ENCODE assay signal across 19 cellular contexts in the genomic region with DNA sequence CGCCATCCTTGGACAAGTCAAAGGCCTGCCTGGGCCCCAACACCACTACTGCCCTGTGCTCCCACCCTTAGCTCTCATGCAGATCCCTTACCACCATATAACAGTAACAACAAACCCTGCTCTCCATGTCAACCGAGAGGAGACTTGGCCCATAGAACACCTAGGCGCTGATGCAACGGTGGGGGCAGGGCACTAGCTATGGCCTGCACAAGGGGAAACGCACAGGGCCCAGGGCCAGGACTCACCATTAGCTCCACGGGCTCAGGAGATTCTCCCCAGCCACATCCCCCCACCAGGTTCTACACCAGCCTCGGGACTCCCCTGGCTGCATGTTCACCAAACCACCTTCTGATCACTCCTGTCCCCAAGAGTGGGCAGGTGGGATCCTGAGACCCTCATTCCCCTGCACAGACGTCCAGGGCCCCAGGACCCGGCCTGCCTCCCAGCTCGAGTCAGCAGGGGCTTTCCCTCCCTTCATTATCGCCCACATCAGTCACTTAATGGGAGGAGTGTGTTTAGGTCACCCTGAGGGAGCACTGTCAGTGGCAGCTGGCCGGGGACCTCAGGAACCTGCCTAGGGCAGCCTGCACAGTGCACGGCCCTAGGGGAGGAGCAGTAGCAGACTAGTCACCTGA.
"Had no signal": no experiment of that assay in that cellular context is flagged by ENCODE, and none has a peak within 500 bp of the region (broad histone marks: within the 10 kb centered on the region; RNA-seq: fewer than 3 reads in every experiment).

No MANE protein-coding gene starts in this region.

- H3K4me1 ChIP-seq: esophagus squamous epithelium, parathyroid adenoma, SJSA1, testis, upper lobe of left lung had no signal

- H3K27ac ChIP-seq: brain microvascular endothelial cell, esophagus squamous epithelium, parathyroid adenoma, SJSA1, testis, upper lobe of left lung, VCaP had no signal

- H3K36me3 ChIP-seq: brain microvascular endothelial cell had no signal

- H3K4me3 ChIP-seq: esophagus squamous epithelium, SJSA1, testis, upper lobe of left lung had no signal

- H3K9ac ChIP-seq: parathyroid adenoma had no signal

- H3K9me3 ChIP-seq: testis had no signal

- DNase-seq: activated CD4-positive, alpha-beta T cell treated with anti-CD3 and anti-CD28 coated beads, Interleukin-2, amount 50 U/mL, for 1 hour; activated CD4-positive, CD25-positive, alpha-beta regulatory T cell treated with anti-CD3 and anti-CD28 coated beads, Interleukin-2, amount 50 U/mL, for 72 hours; activated naive CD4-positive, alpha-beta T cell treated with anti-CD3 and anti-CD28 coated beads for 36 hours; activated T-cell treated with anti-CD3 and anti-CD28 coated beads, Interleukin-2, amount 50 U/mL, for 1 hour; brain microvascular endothelial cell; cortex of kidney; effector CD4-positive, alpha-beta T cell; esophagus squamous epithelium; immature natural killer cell; mesendoderm; naive thymus-derived CD8-positive, alpha-beta T cell; stimulated activated CD4-positive, alpha-beta T cell treated with anti-CD3 and anti-CD28 coated beads, Interleukin-12 subunit alpha, Interleukin-12 subunit beta, amount 100 ng/mL, for 4 hours; stimulated activated CD4-positive, alpha-beta T cell treated with anti-CD3 and anti-CD28 coated beads, Interleukin-1b, Interleukin-23, amount 100 ng/mL, for 48 hours; T-helper 17 cell; testis had no signal
